20 cellular contexts compared by ENCODE assay signal in genomic region chr5:34576849-34577248, GRCh38.
"Had no signal": no experiment of that assay in that cellular context is flagged by ENCODE, and none has a peak within 500 bp of the region (broad histone marks: within the 10 kb centered on the region; RNA-seq: fewer than 3 reads in every experiment).

No MANE protein-coding gene starts in this region.

- DNase-seq: activated CD4-positive, alpha-beta T cell treated with anti-CD3 and anti-CD28 coated beads, Interleukin-2, amount 50 U/mL, for 4 hours; activated CD4-positive, CD25-positive, alpha-beta regulatory T cell treated with anti-CD3 and anti-CD28 coated beads, Interleukin-2, amount 50 U/mL, for 72 hours; activated CD8-positive, alpha-beta memory T cell treated with anti-CD3 and anti-CD28 coated beads, Interleukin-2, amount 10 ng/mL, durations not matched to agents 7 days and 5 days; activated gamma-delta T cell; activated T-cell treated with anti-CD3 and anti-CD28 coated beads, Interleukin-2, amount 50 U/mL, for 24 hours; amygdala; left ventricle myocardium superior; mesendoderm; pancreas; stimulated activated CD4-positive, alpha-beta T cell treated with anti-CD3 and anti-CD28 coated beads, Interleukin-4, amount 100 ng/mL, for 1 hour; stimulated activated CD8-positive, alpha-beta memory T cell treated with anti-CD3 and anti-CD28 coated beads, Interleukin-4, amount 100 ng/mL, for 48 hours; stimulated activated naive CD8-positive, alpha-beta T cell treated with anti-CD3 and anti-CD28 coated beads, Interleukin-15, amount 100 ng/mL, for 72 hours; T-helper 2 cell had no signal

- H3K9me3 ChIP-seq: pancreas, thoracic aorta had no signal

- H3K27me3 ChIP-seq: neural progenitor cell, pancreas had no signal

- FAIRE-seq: bronchial epithelial cell, endothelial cell of umbilical vein, keratinocyte, pancreas, urothelium cell line had no signal

- H3K27ac ChIP-seq: neural progenitor cell, pancreas had no signal

- H3K4me1 ChIP-seq: pancreas had no signal

- H3K4me1 Mint-ChIP-seq: activated CD8-positive, alpha-beta memory T cell treated with anti-CD3 and anti-CD28 coated beads, Interleukin-2, amount 10 ng/mL, durations not matched to agents 7 days and 5 days had no signal

- ATAC-seq: activated CD8-positive, alpha-beta memory T cell treated with anti-CD3 and anti-CD28 coated beads, Interleukin-2, amount 10 ng/mL, durations not matched to agents 7 days and 5 days; left ventricle myocardium superior; pancreas; stimulated activated naive CD8-positive, alpha-beta T cell treated with anti-CD3 and anti-CD28 coated beads, Interleukin-15, amount 100 ng/mL, for 72 hours had no signal

- H3K27ac Mint-ChIP-seq: activated CD8-positive, alpha-beta memory T cell treated with anti-CD3 and anti-CD28 coated beads, Interleukin-2, amount 10 ng/mL, durations not matched to agents 7 days and 5 days; activated naive CD8-positive, alpha-beta T cell; activated T-cell treated with anti-CD3 and anti-CD28 coated beads, Interleukin-2, amount 50 U/mL, for 24 hours; neural progenitor cell; stimulated activated naive CD8-positive, alpha-beta T cell treated with anti-CD3 and anti-CD28 coated beads, Interleukin-15, amount 100 ng/mL, for 72 hours had no signal

- H3K36me3 Mint-ChIP-seq: activated CD8-positive, alpha-beta memory T cell treated with anti-CD3 and anti-CD28 coated beads, Interleukin-2, amount 10 ng/mL, durations not matched to agents 7 days and 5 days; neural progenitor cell had no signal

- H3K36me3 ChIP-seq: neural progenitor cell, pancreas, thoracic aorta had no signal

- H3K9me3 Mint-ChIP-seq: activated T-cell treated with anti-CD3 and anti-CD28 coated beads, Interleukin-2, amount 50 U/mL, for 24 hours had no signal

- H3K4me3 ChIP-seq: neural progenitor cell, pancreas, thoracic aorta had no signal

- H3K4me2 ChIP-seq: neural progenitor cell had no signal

- H3K27me3 Mint-ChIP-seq: activated CD8-positive, alpha-beta memory T cell treated with anti-CD3 and anti-CD28 coated beads, Interleukin-2, amount 10 ng/mL, durations not matched to agents 7 days and 5 days had no signal

- H3K9ac ChIP-seq: neural progenitor cell had no signal

- H2AFZ ChIP-seq: neural progenitor cell had no signal

- H3K4me3 Mint-ChIP-seq: activated CD8-positive, alpha-beta memory T cell treated with anti-CD3 and anti-CD28 coated beads, Interleukin-2, amount 10 ng/mL, durations not matched to agents 7 days and 5 days; activated naive CD8-positive, alpha-beta T cell; activated T-cell treated with anti-CD3 and anti-CD28 coated beads, Interleukin-2, amount 50 U/mL, for 24 hours; neural progenitor cell; stimulated activated naive CD8-positive, alpha-beta T cell treated with anti-CD3 and anti-CD28 coated beads, Interleukin-15, amount 100 ng/mL, for 72 hours had no signal
